Comparison of ENCODE assay signal across 1 cellular context in genomic region chr12:55682087-55682796, GRCh38.
TF ChIP-seq lines count a peak whose summit lies in the region.

No MANE protein-coding gene starts in this region.

TF ChIP-seq in K562, 482 proteins besides CTCF, POLR2A, EP300 and RAD21:
- TF ChIP-seq ZNF696 (CRISPR knock-in tag; conservative IDR thresholded peaks at IDR 0.05) (no peak), MCM2 (IDR thresholded peaks at IDR 0.05; ENCODE audit: low read depth) (no peak), HDAC6 (IDR thresholded peaks at IDR 0.05; ENCODE audit: low read depth, low read length) (no peak), ZNF212 (CRISPR knock-in tag; IDR thresholded peaks at IDR 0.05) (no peak), ZNF512 (tag; IDR thresholded peaks at IDR 0.05) (no peak), MLLT1 (IDR thresholded peaks at IDR 0.05) (no peak), CHCHD3 (CRISPR knock-in tag; IDR thresholded peaks at IDR 0.05) (no peak), SNIP1 (IDR thresholded peaks at IDR 0.05; ENCODE audit: low read depth) (no peak), HBP1 (CRISPR knock-in tag; IDR thresholded peaks at IDR 0.05) (no peak)
- TF ChIP-seq, protein P1, sequence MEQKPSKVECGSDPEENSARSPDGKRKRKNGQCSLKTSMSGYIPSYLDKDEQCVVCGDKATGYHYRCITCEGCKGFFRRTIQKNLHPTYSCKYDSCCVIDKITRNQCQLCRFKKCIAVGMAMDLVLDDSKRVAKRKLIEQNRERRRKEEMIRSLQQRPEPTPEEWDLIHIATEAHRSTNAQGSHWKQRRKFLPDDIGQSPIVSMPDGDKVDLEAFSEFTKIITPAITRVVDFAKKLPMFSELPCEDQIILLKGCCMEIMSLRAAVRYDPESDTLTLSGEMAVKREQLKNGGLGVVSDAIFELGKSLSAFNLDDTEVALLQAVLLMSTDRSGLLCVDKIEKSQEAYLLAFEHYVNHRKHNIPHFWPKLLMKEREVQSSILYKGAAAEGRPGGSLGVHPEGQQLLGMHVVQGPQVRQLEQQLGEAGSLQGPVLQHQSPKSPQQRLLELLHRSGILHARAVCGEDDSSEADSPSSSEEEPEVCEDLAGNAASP (IDR thresholded peaks at IDR 0.05), result no peak
TF ChIP-seq in K562: peak in this region for 0.
